1 cellular context compared by ENCODE assay signal in genomic region chr3:126158912-126159227, GRCh38.
A peak's percentile ranks its signal among the peaks of the same experiment; 100 is the strongest.
TF ChIP-seq lines count a peak whose summit lies in the region.

No MANE protein-coding gene starts in this region.

TF ChIP-seq in HepG2, 621 proteins besides CTCF, POLR2A, EP300 and RAD21 (continued from another document):
- peak; percentile 29 to 59; a peak in 3 of 4 replicates for TF ChIP-seq MAFK (conservative IDR thresholded peaks at IDR 0.05 in 1 of 2, IDR thresholded peaks at IDR 0.05 in 1 of 2; ENCODE audit: low read length in 2 of 2)
- no peak for TF ChIP-seq MLX (CRISPR knock-in tag; IDR thresholded peaks at IDR 0.05)
- no peak for TF ChIP-seq PCBP1 (IDR thresholded peaks at IDR 0.05; ENCODE audit: borderline replicate concordance, low read depth, low read length)
- TF ChIP-seq ZSCAN21 (CRISPR knock-in tag; IDR thresholded peaks at IDR 0.05; ENCODE audit: borderline replicate concordance) = no peak
- no peak for TF ChIP-seq ZNF639 (CRISPR knock-in tag; conservative IDR thresholded peaks at IDR 0.05)
- TF ChIP-seq ZNF512 (CRISPR knock-in tag; IDR thresholded peaks at IDR 0.05) = no peak
- TF ChIP-seq ZFP82 (CRISPR knock-in tag; IDR thresholded peaks at IDR 0.05; ENCODE audit: borderline replicate concordance) = no peak
TF ChIP-seq in HepG2: peak in this region for 2.
